1 cellular context compared by ENCODE assay signal in the genomic region with DNA sequence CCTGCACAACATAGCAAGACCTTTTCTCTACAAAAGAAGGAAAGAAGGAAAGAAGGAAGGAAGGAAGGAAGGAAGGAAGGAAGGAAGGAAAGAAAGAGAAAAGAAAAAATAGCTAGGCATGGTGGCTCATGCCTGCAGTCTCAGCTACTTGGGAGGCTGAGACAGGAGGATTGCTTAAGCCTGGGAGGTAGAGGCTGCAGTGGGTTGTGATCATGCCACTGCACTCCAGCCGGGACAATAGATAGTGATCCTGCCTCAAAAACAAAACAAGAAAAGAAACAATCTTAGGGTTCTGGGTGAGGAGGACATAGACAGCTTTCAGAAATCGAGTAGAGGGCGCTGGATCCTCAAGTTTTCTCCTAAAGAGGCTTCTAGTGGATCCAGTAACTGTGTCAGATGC.
TF ChIP-seq lines count a peak whose summit lies in the region.

No MANE protein-coding gene starts in this region.

TF ChIP-seq in GM12878, 131 proteins besides CTCF, POLR2A, EP300 and RAD21:
- TF ChIP-seq ETV6 (conservative IDR thresholded peaks at IDR 0.05 in 1 of 2, IDR thresholded peaks at IDR 0.05 in 1 of 2; ENCODE audit: borderline replicate concordance in 1 of 2, low read depth in 1 of 2) = peak in 1 of 2 experiments; percentile 57; a peak in 1 of 4 replicates
- TF ChIP-seq ZSCAN29 (IDR thresholded peaks at IDR 0.05) = no peak
TF ChIP-seq in GM12878: peak in this region for 1.
